Comparison of ENCODE assay signal across 1 cellular context in genomic region chr18:650428-650858, GRCh38.
A peak's percentile ranks its signal among the peaks of the same experiment; 100 is the strongest.
TF ChIP-seq lines count a peak whose summit lies in the region.

No MANE protein-coding gene starts in this region.

TF ChIP-seq in K562, 482 proteins besides CTCF, POLR2A, EP300 and RAD21 (continued from another document and continues in another):
- no peak for TF ChIP-seq ZNF280B (CRISPR knock-in tag; IDR thresholded peaks at IDR 0.05)
- TF ChIP-seq GABPA (tag; conservative IDR thresholded peaks at IDR 0.05; ENCODE audit: low read depth), result 0 out of 2 replicates have a peak, but pooled peaks have one; percentile 30
- no peak for TF ChIP-seq SNIP1 (IDR thresholded peaks at IDR 0.05; ENCODE audit: low read depth)
- no peak for TF ChIP-seq ZNF12 (CRISPR knock-in tag; IDR thresholded peaks at IDR 0.05)
- TF ChIP-seq PHB (CRISPR knock-in tag; IDR thresholded peaks at IDR 0.05), result no peak
- TF ChIP-seq PTTG1 (tag; IDR thresholded peaks at IDR 0.05; ENCODE audit: low read depth), result no peak
- TF ChIP-seq FUS (optimal IDR thresholded peaks at IDR 0.05; ENCODE audit: low read depth, low read length), result no peak
- TF ChIP-seq EGR1 (conservative IDR thresholded peaks at IDR 0.05), result no peak
- 0 out of 2 replicates have a peak, but pooled peaks have one; percentile 20 for TF ChIP-seq ZBTB9 (CRISPR knock-in tag; IDR thresholded peaks at IDR 0.05)
- 0 out of 4 replicates have a peak, but pooled peaks of 1 of the 2 experiments have one; percentile 55 for TF ChIP-seq ZNF318 (IDR thresholded peaks at IDR 0.05; ENCODE audit: borderline replicate concordance in 1 of 2, low read depth in 1 of 2)
- no peak for TF ChIP-seq ZNF146 (CRISPR knock-in tag; IDR thresholded peaks at IDR 0.05; ENCODE audit: unreplicated experiment)
- TF ChIP-seq ZFP36 (IDR thresholded peaks at IDR 0.05; ENCODE audit: low read depth, low read length, partially characterized antibody), result no peak
- TF ChIP-seq TGIF2 (CRISPR knock-in tag; IDR thresholded peaks at IDR 0.05), result no peak
- no peak for TF ChIP-seq HNRNPL (IDR thresholded peaks at IDR 0.05; ENCODE audit: low read depth, low read length)
- TF ChIP-seq ZNF696 (CRISPR knock-in tag; conservative IDR thresholded peaks at IDR 0.05), result no peak
- TF ChIP-seq FOXA1 (IDR thresholded peaks at IDR 0.05; ENCODE audit: borderline replicate concordance), result no peak
- no peak for TF ChIP-seq ZBED1 (IDR thresholded peaks at IDR 0.05)
- no peak; the same call in 1 of the 2 replicates for TF ChIP-seq GABPB1 (CRISPR knock-in tag; IDR thresholded peaks at IDR 0.05)
- no peak for TF ChIP-seq JUND (IDR thresholded peaks at IDR 0.05; ENCODE audit: borderline replicate concordance, low read depth, low read length)
- TF ChIP-seq JUND (tag; IDR thresholded peaks at IDR 0.05; ENCODE audit: borderline replicate concordance, low read depth, low read length), result peak; percentile 58; the same call in 1 of the 3 replicates
- TF ChIP-seq EHMT2 (IDR thresholded peaks at IDR 0.05), result peak; percentile 83; the same call in 1 of the 2 replicates
- TF ChIP-seq RUNX1 (IDR thresholded peaks at IDR 0.05; ENCODE audit: low read depth), result no peak
- TF ChIP-seq ATF2 (CRISPR knock-in tag; IDR thresholded peaks at IDR 0.05), result no peak
- TF ChIP-seq TRIM24 (IDR thresholded peaks at IDR 0.05), result peak; percentile 51 to 76; a peak in 3 of 4 replicates
- no peak for TF ChIP-seq ZSCAN29 (IDR thresholded peaks at IDR 0.05)
- no peak for TF ChIP-seq ZKSCAN1 (IDR thresholded peaks at IDR 0.05; ENCODE audit: low read depth, low read length)
- TF ChIP-seq CBX8 (IDR thresholded peaks at IDR 0.05; ENCODE audit: borderline replicate concordance, extremely low read depth, low read depth, low read length, poor library complexity, severe bottlenecking), result no peak
- peak; percentile 49; the same call in 1 of the 2 replicates for TF ChIP-seq DMBX1 (CRISPR knock-in tag; IDR thresholded peaks at IDR 0.05; ENCODE audit: borderline replicate concordance)
- TF ChIP-seq TRIM28 (IDR thresholded peaks at IDR 0.05), result peak; percentile 57; the same call in 1 of the 2 replicates
- no peak for TF ChIP-seq ZFPM2 (CRISPR knock-in tag; IDR thresholded peaks at IDR 0.05)
- TF ChIP-seq HBP1 (CRISPR knock-in tag; IDR thresholded peaks at IDR 0.05), result peak; percentile 91; the same call in 1 of the 2 replicates
- TF ChIP-seq KLF16 (IDR thresholded peaks at IDR 0.05), result no peak
- TF ChIP-seq TSHZ1 (CRISPR knock-in tag; IDR thresholded peaks at IDR 0.05), result no peak
- peak; percentile 55; the same call in 1 of the 2 replicates for TF ChIP-seq SMARCA5 (IDR thresholded peaks at IDR 0.05)
- no peak for TF ChIP-seq PRDM10 (IDR thresholded peaks at IDR 0.05; ENCODE audit: partially characterized antibody)
- no peak for TF ChIP-seq CCAR2 (IDR thresholded peaks at IDR 0.05; ENCODE audit: low read depth, low read length)
- TF ChIP-seq CREB3 (tag; conservative IDR thresholded peaks at IDR 0.05; ENCODE audit: low read depth), result no peak
- TF ChIP-seq MAX (CRISPR knock-in tag; IDR thresholded peaks at IDR 0.05), result no peak
